ENCODE assay signal across 1 cellular context in the genomic region with DNA sequence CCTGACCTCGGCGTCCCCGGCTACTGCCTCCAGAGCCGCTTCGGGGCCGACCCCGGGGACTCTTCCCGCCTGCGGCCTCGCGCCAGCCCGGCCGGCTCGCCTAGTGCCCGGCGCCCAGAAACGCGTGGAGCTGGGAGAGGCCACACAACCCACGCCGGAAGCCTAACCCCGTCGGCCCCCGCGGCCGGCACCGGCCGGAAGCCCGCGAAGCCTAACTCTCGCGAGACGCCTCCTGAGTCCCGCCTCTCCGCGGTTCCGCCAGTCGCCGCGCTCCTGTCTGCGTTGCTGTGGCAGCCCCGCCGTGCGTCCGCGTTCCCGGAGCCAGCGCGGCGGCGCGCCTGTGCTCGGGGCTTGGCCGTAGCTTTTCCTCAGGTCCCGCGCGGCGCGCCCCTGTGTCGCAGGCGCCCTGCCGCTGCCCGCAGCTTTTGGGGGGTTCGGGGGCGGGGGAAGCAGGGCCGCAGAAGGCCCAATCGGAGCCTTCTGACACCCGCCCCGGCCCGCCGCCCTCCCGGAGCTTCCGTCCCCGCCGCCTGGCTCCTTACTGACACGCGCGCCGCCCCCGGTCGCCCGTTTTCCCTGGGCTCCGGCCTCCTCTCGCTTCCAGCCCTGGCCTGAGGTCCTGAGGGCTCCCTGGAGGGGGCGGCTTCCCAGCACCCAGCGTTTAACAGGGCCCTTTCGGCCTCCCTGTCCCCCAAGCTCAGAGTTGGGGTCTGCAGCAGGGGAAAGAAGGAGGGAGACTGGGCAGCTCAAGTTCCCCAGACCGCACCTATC.
TF ChIP-seq lines count a peak whose summit lies in the region.

No MANE protein-coding gene starts in this region.

TF ChIP-seq in HEK293, 187 proteins besides CTCF, POLR2A, EP300 and RAD21 (continued from another document and continues in another):
- TF ChIP-seq SALL2 (tag by site-specific recombination; IDR thresholded peaks at IDR 0.05; ENCODE audit: borderline replicate concordance) (no peak), TCF7L2 (IDR thresholded peaks at IDR 0.05; ENCODE audit: borderline replicate concordance, low read depth, low read length) (no peak), ZNF121 (tag by site-specific recombination; IDR thresholded peaks at IDR 0.05) (no peak), ZNF239 (tag by site-specific recombination; IDR thresholded peaks at IDR 0.05) (no peak), AEBP2 (tag by site-specific recombination; IDR thresholded peaks at IDR 0.05; ENCODE audit: borderline replicate concordance) (no peak), ZNF10 (tag by site-specific recombination; IDR thresholded peaks at IDR 0.05) (0 out of 2 replicates have a peak, but pooled peaks have one; percentile 7), ZNF391 (tag by site-specific recombination; IDR thresholded peaks at IDR 0.05; ENCODE audit: borderline replicate concordance, low read depth) (no peak), ZNF350 (tag by site-specific recombination; IDR thresholded peaks at IDR 0.05) (no peak), ZNF23 (tag by site-specific recombination; IDR thresholded peaks at IDR 0.05; ENCODE audit: borderline replicate concordance) (no peak), ZNF24 (tag by site-specific recombination; IDR thresholded peaks at IDR 0.05) (no peak; the same call in 1 of the 2 replicates), ZNF138 (tag by site-specific recombination; IDR thresholded peaks at IDR 0.05; ENCODE audit: borderline replicate concordance) (no peak), ZNF114 (tag by site-specific recombination; IDR thresholded peaks at IDR 0.05) (no peak), PRDM10 (tag by site-specific recombination; IDR thresholded peaks at IDR 0.05) (no peak; the same call in 1 of the 2 replicates), ZNF610 (tag by site-specific recombination; IDR thresholded peaks at IDR 0.05; ENCODE audit: borderline replicate concordance) (peak; percentile 59; the same call in 1 of the 2 replicates), ZNF660 (tag by site-specific recombination; IDR thresholded peaks at IDR 0.05) (peak; percentile 56; the same call in 1 of the 2 replicates), ZNF211 (tag by site-specific recombination; IDR thresholded peaks at IDR 0.05; ENCODE audit: low read depth) (no peak), KLF17 (tag by site-specific recombination; IDR thresholded peaks at IDR 0.05) (peak; percentile 32; the same call in 1 of the 2 replicates), ZNF514 (tag by site-specific recombination; IDR thresholded peaks at IDR 0.05) (no peak), ZNF658 (tag by site-specific recombination; IDR thresholded peaks at IDR 0.05) (no peak), ZNF169 (tag by site-specific recombination; IDR thresholded peaks at IDR 0.05) (no peak), ZNF843 (tag by site-specific recombination; IDR thresholded peaks at IDR 0.05) (peak; percentile 9; the same call in 1 of the 2 replicates), ZNF571 (tag by site-specific recombination; IDR thresholded peaks at IDR 0.05) (no peak), ZNF223 (tag by site-specific recombination; IDR thresholded peaks at IDR 0.05) (no peak), ZNF37A (tag by site-specific recombination; IDR thresholded peaks at IDR 0.05) (no peak), ZFHX2 (tag by site-specific recombination; conservative IDR thresholded peaks at IDR 0.05) (peak; percentile 73), ZSCAN23 (tag by site-specific recombination; IDR thresholded peaks at IDR 0.05) (no peak), ZNF555 (tag by site-specific recombination; conservative IDR thresholded peaks at IDR 0.05) (no peak)
- TF ChIP-seq, protein P1, sequence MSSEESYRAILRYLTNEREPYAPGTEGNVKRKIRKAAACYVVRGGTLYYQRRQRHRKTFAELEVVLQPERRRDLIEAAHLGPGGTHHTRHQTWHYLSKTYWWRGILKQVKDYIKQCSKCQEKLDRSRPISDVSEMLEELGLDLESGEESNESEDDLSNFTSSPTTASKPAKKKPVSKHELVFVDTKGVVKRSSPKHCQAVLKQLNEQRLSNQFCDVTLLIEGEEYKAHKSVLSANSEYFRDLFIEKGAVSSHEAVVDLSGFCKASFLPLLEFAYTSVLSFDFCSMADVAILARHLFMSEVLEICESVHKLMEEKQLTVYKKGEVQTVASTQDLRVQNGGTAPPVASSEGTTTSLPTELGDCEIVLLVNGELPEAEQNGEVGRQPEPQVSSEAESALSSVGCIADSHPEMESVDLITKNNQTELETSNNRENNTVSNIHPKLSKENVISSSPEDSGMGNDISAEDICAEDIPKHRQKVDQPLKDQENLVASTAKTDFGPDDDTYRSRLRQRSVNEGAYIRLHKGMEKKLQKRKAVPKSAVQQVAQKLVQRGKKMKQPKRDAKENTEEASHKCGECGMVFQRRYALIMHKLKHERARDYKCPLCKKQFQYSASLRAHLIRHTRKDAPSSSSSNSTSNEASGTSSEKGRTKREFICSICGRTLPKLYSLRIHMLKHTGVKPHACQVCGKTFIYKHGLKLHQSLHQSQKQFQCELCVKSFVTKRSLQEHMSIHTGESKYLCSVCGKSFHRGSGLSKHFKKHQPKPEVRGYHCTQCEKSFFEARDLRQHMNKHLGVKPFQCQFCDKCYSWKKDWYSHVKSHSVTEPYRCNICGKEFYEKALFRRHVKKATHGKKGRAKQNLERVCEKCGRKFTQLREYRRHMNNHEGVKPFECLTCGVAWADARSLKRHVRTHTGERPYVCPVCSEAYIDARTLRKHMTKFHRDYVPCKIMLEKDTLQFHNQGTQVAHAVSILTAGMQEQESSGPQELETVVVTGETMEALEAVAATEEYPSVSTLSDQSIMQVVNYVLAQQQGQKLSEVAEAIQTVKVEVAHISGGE (tag by site-specific recombination; conservative IDR thresholded peaks at IDR 0.05; ENCODE audit: low read depth) = peak; percentile 93
- TF ChIP-seq, protein P2, sequence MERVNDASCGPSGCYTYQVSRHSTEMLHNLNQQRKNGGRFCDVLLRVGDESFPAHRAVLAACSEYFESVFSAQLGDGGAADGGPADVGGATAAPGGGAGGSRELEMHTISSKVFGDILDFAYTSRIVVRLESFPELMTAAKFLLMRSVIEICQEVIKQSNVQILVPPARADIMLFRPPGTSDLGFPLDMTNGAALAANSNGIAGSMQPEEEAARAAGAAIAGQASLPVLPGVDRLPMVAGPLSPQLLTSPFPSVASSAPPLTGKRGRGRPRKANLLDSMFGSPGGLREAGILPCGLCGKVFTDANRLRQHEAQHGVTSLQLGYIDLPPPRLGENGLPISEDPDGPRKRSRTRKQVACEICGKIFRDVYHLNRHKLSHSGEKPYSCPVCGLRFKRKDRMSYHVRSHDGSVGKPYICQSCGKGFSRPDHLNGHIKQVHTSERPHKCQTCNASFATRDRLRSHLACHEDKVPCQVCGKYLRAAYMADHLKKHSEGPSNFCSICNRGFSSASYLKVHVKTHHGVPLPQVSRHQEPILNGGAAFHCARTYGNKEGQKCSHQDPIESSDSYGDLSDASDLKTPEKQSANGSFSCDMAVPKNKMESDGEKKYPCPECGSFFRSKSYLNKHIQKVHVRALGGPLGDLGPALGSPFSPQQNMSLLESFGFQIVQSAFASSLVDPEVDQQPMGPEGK (tag by site-specific recombination; IDR thresholded peaks at IDR 0.05) = peak; percentile 92
- TF ChIP-seq, protein P3, sequence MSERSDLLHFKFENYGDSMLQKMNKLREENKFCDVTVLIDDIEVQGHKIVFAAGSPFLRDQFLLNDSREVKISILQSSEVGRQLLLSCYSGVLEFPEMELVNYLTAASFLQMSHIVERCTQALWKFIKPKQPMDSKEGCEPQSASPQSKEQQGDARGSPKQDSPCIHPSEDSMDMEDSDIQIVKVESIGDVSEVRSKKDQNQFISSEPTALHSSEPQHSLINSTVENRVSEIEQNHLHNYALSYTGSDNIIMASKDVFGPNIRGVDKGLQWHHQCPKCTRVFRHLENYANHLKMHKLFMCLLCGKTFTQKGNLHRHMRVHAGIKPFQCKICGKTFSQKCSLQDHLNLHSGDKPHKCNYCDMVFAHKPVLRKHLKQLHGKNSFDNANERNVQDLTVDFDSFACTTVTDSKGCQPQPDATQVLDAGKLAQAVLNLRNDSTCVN (tag by site-specific recombination; optimal IDR thresholded peaks at IDR 0.05) = peak; percentile 100
- TF ChIP-seq, protein P4, sequence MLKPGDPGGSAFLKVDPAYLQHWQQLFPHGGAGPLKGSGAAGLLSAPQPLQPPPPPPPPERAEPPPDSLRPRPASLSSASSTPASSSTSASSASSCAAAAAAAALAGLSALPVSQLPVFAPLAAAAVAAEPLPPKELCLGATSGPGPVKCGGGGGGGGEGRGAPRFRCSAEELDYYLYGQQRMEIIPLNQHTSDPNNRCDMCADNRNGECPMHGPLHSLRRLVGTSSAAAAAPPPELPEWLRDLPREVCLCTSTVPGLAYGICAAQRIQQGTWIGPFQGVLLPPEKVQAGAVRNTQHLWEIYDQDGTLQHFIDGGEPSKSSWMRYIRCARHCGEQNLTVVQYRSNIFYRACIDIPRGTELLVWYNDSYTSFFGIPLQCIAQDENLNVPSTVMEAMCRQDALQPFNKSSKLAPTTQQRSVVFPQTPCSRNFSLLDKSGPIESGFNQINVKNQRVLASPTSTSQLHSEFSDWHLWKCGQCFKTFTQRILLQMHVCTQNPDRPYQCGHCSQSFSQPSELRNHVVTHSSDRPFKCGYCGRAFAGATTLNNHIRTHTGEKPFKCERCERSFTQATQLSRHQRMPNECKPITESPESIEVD (tag by site-specific recombination; IDR thresholded peaks at IDR 0.05) = no peak
- TF ChIP-seq, protein P5, sequence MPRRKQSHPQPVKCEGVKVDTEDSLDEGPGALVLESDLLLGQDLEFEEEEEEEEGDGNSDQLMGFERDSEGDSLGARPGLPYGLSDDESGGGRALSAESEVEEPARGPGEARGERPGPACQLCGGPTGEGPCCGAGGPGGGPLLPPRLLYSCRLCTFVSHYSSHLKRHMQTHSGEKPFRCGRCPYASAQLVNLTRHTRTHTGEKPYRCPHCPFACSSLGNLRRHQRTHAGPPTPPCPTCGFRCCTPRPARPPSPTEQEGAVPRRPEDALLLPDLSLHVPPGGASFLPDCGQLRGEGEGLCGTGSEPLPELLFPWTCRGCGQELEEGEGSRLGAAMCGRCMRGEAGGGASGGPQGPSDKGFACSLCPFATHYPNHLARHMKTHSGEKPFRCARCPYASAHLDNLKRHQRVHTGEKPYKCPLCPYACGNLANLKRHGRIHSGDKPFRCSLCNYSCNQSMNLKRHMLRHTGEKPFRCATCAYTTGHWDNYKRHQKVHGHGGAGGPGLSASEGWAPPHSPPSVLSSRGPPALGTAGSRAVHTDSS (tag by site-specific recombination; IDR thresholded peaks at IDR 0.05) = no peak
- TF ChIP-seq, protein P6, sequence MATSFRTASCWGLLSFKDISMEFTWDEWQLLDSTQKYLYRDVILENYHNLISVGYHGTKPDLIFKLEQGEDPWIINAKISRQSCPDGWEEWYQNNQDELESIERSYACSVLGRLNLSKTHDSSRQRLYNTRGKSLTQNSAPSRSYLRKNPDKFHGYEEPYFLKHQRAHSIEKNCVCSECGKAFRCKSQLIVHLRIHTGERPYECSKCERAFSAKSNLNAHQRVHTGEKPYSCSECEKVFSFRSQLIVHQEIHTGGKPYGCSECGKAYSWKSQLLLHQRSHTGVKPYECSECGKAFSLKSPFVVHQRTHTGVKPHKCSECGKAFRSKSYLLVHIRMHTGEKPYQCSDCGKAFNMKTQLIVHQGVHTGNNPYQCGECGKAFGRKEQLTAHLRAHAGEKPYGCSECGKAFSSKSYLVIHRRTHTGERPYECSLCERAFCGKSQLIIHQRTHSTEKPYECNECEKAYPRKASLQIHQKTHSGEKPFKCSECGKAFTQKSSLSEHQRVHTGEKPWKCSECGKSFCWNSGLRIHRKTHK (tag by site-specific recombination; IDR thresholded peaks at IDR 0.05) = no peak
